ENCODE assay signal across 19 cellular contexts in genomic region chrX:9351112-9351511, GRCh38.
DNase-seq lines count a peak whose midpoint lies in the region; ATAC-seq and TF ChIP-seq lines count a peak whose summit lies in the region.
"Had no signal": no experiment of that assay in that cellular context is flagged by ENCODE, and none has a peak within 500 bp of the region (broad histone marks: within the 10 kb centered on the region; RNA-seq: fewer than 3 reads in every experiment).

No MANE protein-coding gene starts in this region.

- no peak overlapping the region for H3K9ac ChIP-seq in IMR-90 (ENCODE audit: low read depth, low read length)
- H3K9ac ChIP-seq in trophoblast cell (ENCODE audit: low read length) = no peak overlapping the region

- TF ChIP-seq CTCF in IMR-90 (conservative IDR thresholded peaks at IDR 0.05; ENCODE audit: low read depth, low read length) = no peak

- H3K9me1 ChIP-seq in IMR-90 (ENCODE audit: insufficient read depth, low read length) = peaks cover 10% of the 10 kb centered on the region

- H3K9me3 ChIP-seq in IMR-90 (ENCODE audit: control insufficient read depth, insufficient read depth, low read length) (no peaks in the 10 kb centered on the region; the same call in 1 of the 2 replicates), trophoblast cell (ENCODE audit: insufficient read depth, low read depth, low read length) (no peaks in the 10 kb centered on the region)

- H4K12ac ChIP-seq in trophoblast cell (ENCODE audit: low read depth, low read length) = no peak overlapping the region

- TF ChIP-seq RAD21 in IMR-90 (IDR thresholded peaks at IDR 0.05; ENCODE audit: low read length) = no peak

- H3K4me1 Mint-ChIP-seq in T-helper 1 cell treated with Interleukin-12 subunit alpha and Interleukin-12 subunit beta and Interleukin-4 antibody, amounts not matched to agents 30 μg/mL and 1 μg/mL, for 36 hours (ENCODE audit: low read depth) = peaks cover 31% of the 10 kb centered on the region
- peaks cover 17% of the 10 kb centered on the region for H3K4me1 Mint-ChIP-seq in activated T-helper 17 cell treated with anti-CD3 and anti-CD28 coated beads, Interleukin-2, amount 50 U/mL, for 72 hours

- H3K14ac ChIP-seq in IMR-90 (replicated peaks; ENCODE audit: low read depth, low read length) (0 out of 2 replicates have a peak overlapping the region, but pooled peaks have one; percentile 67), trophoblast cell (ENCODE audit: low read length) (no peak overlapping the region)

- intact Hi-C loops in IMR-90 (cut with micrococcal nuclease) = no loop called here

- in situ Hi-C loops in IMR-90 (cut with MboI; ENCODE audit: low sequenced_read_pairs) = loop anchor here (10.0 kb wide), 1 partner anchor 104 kb away; no protein-coding TSS in a partner anchor

- no peak for TF ChIP-seq POLR2A in IMR-90 (IDR thresholded peaks at IDR 0.05; ENCODE audit: low read depth, low read length)

- H2BK120ac ChIP-seq in IMR-90 (ENCODE audit: low read depth, low read length) (peak overlapping the region; percentile 79), trophoblast cell (ENCODE audit: insufficient read depth, low read length, poor library complexity) (no peak overlapping the region)

- no peak overlapping the region for H4K5ac ChIP-seq in IMR-90 (ENCODE audit: low read depth, low read length)

- no peak overlapping the region for H2AK9ac ChIP-seq in IMR-90 (replicated peaks; ENCODE audit: low read depth, low read length, poor library complexity)

- peak overlapping the region in 1 of 2 experiments; percentile 75; a peak in 1 of 4 replicates for H4K8ac ChIP-seq in IMR-90 (ENCODE audit: low read depth in 2 of 2, low read length in 2 of 2)
- H4K8ac ChIP-seq in trophoblast cell (ENCODE audit: low read depth, low read length) = no peak overlapping the region

- peak overlapping the region; percentile 71 for H2BK12ac ChIP-seq in trophoblast cell (ENCODE audit: low read length)

- peak overlapping the region; percentile 84 for H2AK5ac ChIP-seq in IMR-90 (ENCODE audit: low read depth, low read length)
- no peak overlapping the region for H2AK5ac ChIP-seq in trophoblast cell (ENCODE audit: low read length)

- WGBS in IMR-90 (ENCODE audit: extremely low coverage in 2 of 2, insufficient read length in 1 of 2), 2 experiments = 60% methylated on average over 1 of the region's 3 CpGs; no CpG with 5 or more reads in 1 of the 2 experiments
- no CpG with 5 or more reads among the region's 3 CpGs for WGBS in trophoblast cell (ENCODE audit: extremely low coverage, insufficient coverage, insufficient read length)

- H3K27ac Mint-ChIP-seq in T-helper 1 cell treated with Interleukin-12 subunit alpha and Interleukin-12 subunit beta and Interleukin-4 antibody, amounts not matched to agents 30 μg/mL and 1 μg/mL, for 36 hours = peak overlapping the region; percentile 41
- H3K27ac Mint-ChIP-seq in activated T-helper 17 cell treated with anti-CD3 and anti-CD28 coated beads, Interleukin-2, amount 50 U/mL, for 72 hours = peak overlapping the region; percentile 77
- H3K27ac Mint-ChIP-seq: nephron progenitor cell had no signal

- DNase-seq in T-helper 1 cell (no peak), IMR-90 (no peak), trophoblast cell (no peak), islet precursor cell (no peak), GM19240 (ENCODE audit: insufficient read length, low spot score) (no peak), cortex of kidney (lab: John Stamatoyannopoulos, UW) (no peak)
- DNase-seq: 8988T, C1 segment of cervical spinal cord, kidney, mesenchymal stem cell, NCI-H2029, NCI-H446, nephron progenitor cell, Right ventricle myocardium superior had no signal

- H3K27me3 Mint-ChIP-seq in T-helper 1 cell treated with Interleukin-12 subunit alpha and Interleukin-12 subunit beta and Interleukin-4 antibody, amounts not matched to agents 30 μg/mL and 1 μg/mL, for 36 hours (ENCODE audit: low read depth) = no peaks in the 10 kb centered on the region
- no peaks in the 10 kb centered on the region for H3K27me3 Mint-ChIP-seq in activated T-helper 17 cell treated with anti-CD3 and anti-CD28 coated beads, Interleukin-2, amount 50 U/mL, for 72 hours
- H3K27me3 Mint-ChIP-seq: T-cell had no signal

- peak overlapping the region; percentile 64; the same call in 1 of the 3 replicates for H2BK15ac ChIP-seq in IMR-90 (ENCODE audit: low read depth, low read length)

- H3K36me3 ChIP-seq in IMR-90 (ENCODE audit: control insufficient read depth, insufficient read depth, low read length) (no peaks in the 10 kb centered on the region), trophoblast cell (ENCODE audit: control insufficient read depth in 1 of 2, insufficient read depth in 2 of 2, low read length in 2 of 2) (no peaks in the 10 kb centered on the region)

- H3K18ac ChIP-seq in IMR-90 (ENCODE audit: low read depth, low read length) = peak overlapping the region; percentile 76; the same call in 1 of the 2 replicates
- H3K18ac ChIP-seq in trophoblast cell (ENCODE audit: low read length) = no peak overlapping the region

- H3K27me3 ChIP-seq in IMR-90 (ENCODE audit: control insufficient read depth, insufficient read depth, low read length) (no peaks in the 10 kb centered on the region), trophoblast cell (ENCODE audit: insufficient read depth, low read length) (no peaks in the 10 kb centered on the region)
- H3K27me3 ChIP-seq: hepatocyte had no signal

- H3K4me3 Mint-ChIP-seq in T-helper 1 cell treated with Interleukin-12 subunit alpha and Interleukin-12 subunit beta and Interleukin-4 antibody, amounts not matched to agents 30 μg/mL and 1 μg/mL, for 36 hours = no peak overlapping the region
- H3K4me3 Mint-ChIP-seq in activated T-helper 17 cell treated with anti-CD3 and anti-CD28 coated beads, Interleukin-2, amount 50 U/mL, for 72 hours = peak overlapping the region; percentile 58
- H3K4me3 Mint-ChIP-seq: nephron progenitor cell, WTC11 had no signal

- H3K4me3 ChIP-seq in IMR-90 (ENCODE audit: insufficient read depth, low read depth, low read length) (no peak overlapping the region), trophoblast cell (ENCODE audit: low read depth, low read length) (no peak overlapping the region)
- H3K4me3 ChIP-seq: hepatocyte had no signal

- ATAC-seq in IMR-90 (ENCODE audit: low read depth) = no peak
- no peak for ATAC-seq in activated T-helper 17 cell treated with anti-CD3 and anti-CD28 coated beads, Interleukin-2, amount 50 U/mL, for 72 hours (replicated peaks)
- ATAC-seq: WTC11 had no signal

- H3K23ac ChIP-seq in IMR-90 (ENCODE audit: low read depth, low read length) (0 out of 2 replicates have a peak overlapping the region, but pooled peaks have one; percentile 35), trophoblast cell (ENCODE audit: low read length) (no peak overlapping the region)

- H3K4ac ChIP-seq in IMR-90 (ENCODE audit: low read depth, low read length) (peak overlapping the region; percentile 72; the same call in 1 of the 2 replicates), trophoblast cell (ENCODE audit: low read depth, low read length) (no peak overlapping the region)

- H2BK5ac ChIP-seq in IMR-90 (ENCODE audit: low read depth, low read length, poor library complexity, severe bottlenecking) = no peak overlapping the region
- no peak overlapping the region for H2BK5ac ChIP-seq in trophoblast cell (ENCODE audit: low read depth, low read length, poor library complexity)

- H3K79me1 ChIP-seq in IMR-90 (ENCODE audit: low read depth in 1 of 2, low read length in 2 of 2) (no peaks in the 10 kb centered on the region), trophoblast cell (ENCODE audit: low read length) (no peaks in the 10 kb centered on the region)

- peak overlapping the region; percentile 20; the same call in 1 of the 2 replicates for H3K56ac ChIP-seq in IMR-90 (ENCODE audit: extremely low read depth, insufficient read depth, low read length)

- H4K91ac ChIP-seq in IMR-90 (ENCODE audit: insufficient read depth, low read depth, low read length) (peak overlapping the region; percentile 41; the same call in 1 of the 2 replicates), trophoblast cell (ENCODE audit: low read depth, low read length) (no peak overlapping the region)

- POLR2A ChIA-PET in IMR-90 (lab: Charles Lee; ENCODE audit: unreplicated experiment) = no interaction called here

- H3K4me2 ChIP-seq in IMR-90 (ENCODE audit: low read depth, low read length) = no peak overlapping the region
- H3K4me2 ChIP-seq in trophoblast cell (ENCODE audit: low read length) = no peak overlapping the region
- H3K4me2 ChIP-seq: hepatocyte had no signal

- H3K27ac ChIP-seq in IMR-90 (ENCODE audit: insufficient read depth, low read length) (no peak overlapping the region), trophoblast cell (ENCODE audit: low read depth, low read length) (no peak overlapping the region)
- H3K27ac ChIP-seq: hepatocyte had no signal

- BruUV-seq in IMR-90 (replicated peaks; lab: Mats Ljungman, UMichigan) = no TSS peak

- H2BK20ac ChIP-seq in IMR-90 (ENCODE audit: low read depth, low read length) = 0 out of 2 replicates have a peak overlapping the region, but pooled peaks have one; percentile 49

- no peaks in the 10 kb centered on the region for H4K20me1 ChIP-seq in IMR-90 (ENCODE audit: insufficient read depth, low read length)

- no peak overlapping the region for H2AFZ ChIP-seq in IMR-90 (replicated peaks; ENCODE audit: low read length, poor library complexity)
- H2AFZ ChIP-seq in trophoblast cell (ENCODE audit: insufficient read depth, low read length, poor library complexity) = no peak overlapping the region
- H2AFZ ChIP-seq: hepatocyte had no signal

- CTCF ChIA-PET in IMR-90 (lab: Yijun Ruan, JAX) = no interaction called here

- dilution Hi-C loops in IMR-90 (cut with HindIII; ENCODE audit: low sequenced_read_pairs, unreplicated experiment) = no loop called here

- H3K36me3 Mint-ChIP-seq in T-helper 1 cell treated with Interleukin-12 subunit alpha and Interleukin-12 subunit beta and Interleukin-4 antibody, amounts not matched to agents 30 μg/mL and 1 μg/mL, for 36 hours (ENCODE audit: low read depth) = peaks cover 4% of the 10 kb centered on the region
- H3K36me3 Mint-ChIP-seq in activated T-helper 17 cell treated with anti-CD3 and anti-CD28 coated beads, Interleukin-2, amount 50 U/mL, for 72 hours (ENCODE audit: low read depth) = peaks cover 6% of the 10 kb centered on the region
- H3K36me3 Mint-ChIP-seq: T-cell, WTC11 had no signal

- peaks cover 7% of the 10 kb centered on the region for H3K9me3 Mint-ChIP-seq in T-helper 1 cell treated with Interleukin-12 subunit alpha and Interleukin-12 subunit beta and Interleukin-4 antibody, amounts not matched to agents 30 μg/mL and 1 μg/mL, for 36 hours
- peaks cover 6% of the 10 kb centered on the region for H3K9me3 Mint-ChIP-seq in activated T-helper 17 cell treated with anti-CD3 and anti-CD28 coated beads, Interleukin-2, amount 50 U/mL, for 72 hours
- H3K9me3 Mint-ChIP-seq: WTC11 had no signal

- H3K4me1 ChIP-seq in IMR-90 (ENCODE audit: control insufficient read depth, insufficient read depth, low read length) (peaks cover 18% of the 10 kb centered on the region), trophoblast cell (ENCODE audit: control insufficient read depth in 1 of 2, insufficient read depth in 2 of 2, low read length in 2 of 2) (no peaks in the 10 kb centered on the region)

- H3K79me2 ChIP-seq in trophoblast cell (ENCODE audit: control insufficient read depth, insufficient read depth, low read length, poor library complexity) = no peaks in the 10 kb centered on the region
- H3K79me2 ChIP-seq: hepatocyte had no signal
